Comparison of ENCODE assay signal across 8 cellular contexts in the genomic region with DNA sequence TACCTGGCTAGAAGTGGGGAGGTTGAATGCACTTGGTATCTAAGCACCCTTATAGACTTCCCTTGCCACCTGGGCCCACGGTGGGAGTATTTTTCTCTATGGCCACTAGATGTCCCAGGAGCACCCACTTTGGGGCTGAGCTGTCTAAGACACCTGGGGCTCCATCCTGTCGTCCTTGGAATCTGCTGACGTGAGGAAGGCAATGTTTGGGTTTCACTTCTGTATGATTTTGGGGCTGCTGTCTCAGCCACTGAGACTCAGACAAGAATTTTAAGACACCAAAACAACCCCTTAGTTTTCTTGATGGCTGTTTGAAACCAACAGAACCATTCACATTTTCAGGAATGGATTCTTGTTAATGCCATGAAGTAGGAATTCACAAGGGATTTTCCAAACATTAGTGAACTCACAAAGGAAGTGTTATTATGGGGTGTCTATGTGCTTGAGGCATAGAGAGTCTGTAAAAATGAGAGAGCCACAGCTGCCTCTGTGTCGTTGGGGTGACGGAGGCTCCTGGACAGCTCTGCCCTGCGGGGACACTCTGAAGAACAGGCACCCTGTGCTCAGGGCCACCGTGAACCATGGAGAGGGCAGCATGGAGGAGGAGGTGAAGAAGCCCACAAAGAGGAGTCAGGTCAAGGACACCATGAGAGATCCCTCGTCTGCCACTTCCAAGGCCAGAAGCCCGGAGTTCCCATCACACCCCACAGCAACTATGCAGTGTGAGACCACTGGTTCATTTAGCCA.
DNase-seq lines count a peak whose midpoint lies in the region; ATAC-seq and TF ChIP-seq lines count a peak whose summit lies in the region.

No MANE protein-coding gene starts in this region.

- no peak overlapping the region for H3K27ac ChIP-seq in CD4-positive, alpha-beta T cell (ENCODE audit: low read depth, low read length)
- H3K27ac ChIP-seq in fibroblast of lung (ENCODE audit: insufficient read depth, low read length) = no peak overlapping the region
- no peak overlapping the region for H3K27ac ChIP-seq in neuronal stem cell (replicated peaks; ENCODE audit: low read length)
- H3K27ac ChIP-seq in thoracic aorta = peak overlapping the region; percentile 49 to 86

- H3K18ac ChIP-seq in neuronal stem cell (ENCODE audit: low read length) = peak overlapping the region; percentile 66

- H2BK120ac ChIP-seq in neuronal stem cell (ENCODE audit: low read depth, low read length) = no peak overlapping the region

- intact Hi-C loops in CD4-positive, alpha-beta T cell (cut with DNase I, micrococcal nuclease) = loop anchor here (1.0 kb wide), 1 partner anchor 167 kb away; no protein-coding TSS in a partner anchor

- H4K8ac ChIP-seq in neuronal stem cell (ENCODE audit: low read depth, low read length) = no peak overlapping the region

- H2AFZ ChIP-seq in fibroblast of lung (ENCODE audit: low read length) (no peak overlapping the region), neuronal stem cell (ENCODE audit: low read length) (peak overlapping the region; percentile 2)

- peak overlapping the region; percentile 56 for H2BK15ac ChIP-seq in neuronal stem cell (ENCODE audit: low read length)

- peak; percentile 29 to 53 (median 40) for DNase-seq in CD4-positive, alpha-beta T cell
- DNase-seq in GM19240 (ENCODE audit: insufficient read length, low spot score) (peak; percentile 72), NOMO-1 treated with dmso at 0.1 percent for 144 hours (lab: John Stamatoyannopoulos, UW; ENCODE audit: unreplicated experiment) (peak; percentile 34), activated T-cell treated with anti-CD3 and anti-CD28 coated beads for 4 hours (peak; percentile 34), fibroblast of lung (ENCODE audit: low read depth in 2 of 2) (peak; percentile 60 to 63), neuronal stem cell (ENCODE audit: low spot score) (peak; percentile 43), thoracic aorta (ENCODE audit: low spot score) (no peak)

- no peak overlapping the region for H3K27ac Mint-ChIP-seq in CD4-positive, alpha-beta T cell

- no peaks in the 10 kb centered on the region for H4K20me1 ChIP-seq in fibroblast of lung (ENCODE audit: control insufficient read depth, extremely low read depth, insufficient read depth, low read length)

- no peak overlapping the region for H3K23ac ChIP-seq in neuronal stem cell (ENCODE audit: low read depth, low read length, poor library complexity)

- H3K4me1 ChIP-seq in fibroblast of lung (ENCODE audit: control insufficient read depth, extremely low read depth, insufficient read depth, low read length) (peaks cover 8% of the 10 kb centered on the region), neuronal stem cell (ENCODE audit: control insufficient read depth in 2 of 2, insufficient read depth in 1 of 2, low read depth in 1 of 2, low read length in 2 of 2) (peaks cover 3 to 8% of the 10 kb centered on the region in 2 donors), thoracic aorta (ENCODE audit: control insufficient read depth in 1 of 2, low read depth in 2 of 2) (peaks cover 30 to 32% of the 10 kb centered on the region in 2 donors)

- H2BK12ac ChIP-seq in neuronal stem cell (ENCODE audit: low read length) = no peak overlapping the region

- no peak overlapping the region for H2BK5ac ChIP-seq in neuronal stem cell (ENCODE audit: low read length)

- H3K4me1 Mint-ChIP-seq in CD4-positive, alpha-beta T cell (ENCODE audit: low read depth) = peaks cover 10% of the 10 kb centered on the region

- peak; percentile 98 for ATAC-seq in CD4-positive, alpha-beta T cell (ENCODE audit: poor library complexity)
- peak; percentile 72 for ATAC-seq in HG03520 (IDR thresholded peaks at IDR 0.05; ENCODE audit: unreplicated experiment)
- no peak for ATAC-seq in thoracic aorta (ENCODE audit: insufficient number of reproducible peaks, low FRiP score, low read depth)

- H3K9ac ChIP-seq in fibroblast of lung (ENCODE audit: insufficient read depth, low read length) = no peak overlapping the region
- H3K9ac ChIP-seq in neuronal stem cell (ENCODE audit: low read depth, low read length, poor library complexity) = no peak overlapping the region

- CTCF ChIA-PET in CD4-positive, alpha-beta T cell (lab: Charles Lee) = interaction anchor here (0.7 to 2.2 kb wide), 4 partner anchors 14 to 175 kb away, joined by 4 to 12 read pairs (median 5); no protein-coding TSS in a partner anchor

- H4K91ac ChIP-seq in neuronal stem cell (ENCODE audit: low read depth, low read length, poor library complexity) = no peak overlapping the region

- no peaks in the 10 kb centered on the region for H3K79me2 ChIP-seq in fibroblast of lung (ENCODE audit: control insufficient read depth, insufficient read depth, low read length)

- no peak overlapping the region for H3K4me3 Mint-ChIP-seq in CD4-positive, alpha-beta T cell

- peaks cover 15% of the 10 kb centered on the region for H3K27me3 Mint-ChIP-seq in CD4-positive, alpha-beta T cell

- peak overlapping the region; percentile 31 for H2AK5ac ChIP-seq in neuronal stem cell (ENCODE audit: low read depth, low read length)

- peak overlapping the region; percentile 11 for H3K4me2 ChIP-seq in fibroblast of lung (ENCODE audit: extremely low read depth, insufficient read depth, low read length)
- H3K4me2 ChIP-seq in neuronal stem cell (ENCODE audit: insufficient read depth, low read length, poor library complexity, severe bottlenecking) = no peak overlapping the region

- POLR2A ChIA-PET in CD4-positive, alpha-beta T cell (lab: Charles Lee) = no interaction called here

- no peaks in the 10 kb centered on the region for H3K79me1 ChIP-seq in neuronal stem cell (ENCODE audit: low read depth, low read length)

- H3K27me3 ChIP-seq in CD4-positive, alpha-beta T cell (ENCODE audit: control insufficient read depth, insufficient read depth, low read length) = no peaks in the 10 kb centered on the region
- H3K27me3 ChIP-seq in fibroblast of lung (ENCODE audit: control insufficient read depth, insufficient read depth, low read length) = no peaks in the 10 kb centered on the region
- no peaks in the 10 kb centered on the region for H3K27me3 ChIP-seq in neuronal stem cell (ENCODE audit: control insufficient read depth in 3 of 3, insufficient read depth in 3 of 3, low read depth in 1 of 3, low read length in 3 of 3)
- no peaks in the 10 kb centered on the region for H3K27me3 ChIP-seq in thoracic aorta (replicated peaks; ENCODE audit: insufficient read depth)

- H3K14ac ChIP-seq in neuronal stem cell (ENCODE audit: low read length) = no peak overlapping the region

- H3K9me3 ChIP-seq in CD4-positive, alpha-beta T cell (ENCODE audit: control insufficient read depth, low read length) = no peaks in the 10 kb centered on the region
- H3K9me3 ChIP-seq in fibroblast of lung (ENCODE audit: control insufficient read depth, insufficient read depth, low read depth, low read length) (no peaks in the 10 kb centered on the region), neuronal stem cell (replicated peaks in 1 of 2; ENCODE audit: control insufficient read depth in 2 of 2, insufficient read depth in 1 of 2, low read depth in 1 of 2, low read length in 2 of 2) (no peaks in the 10 kb centered on the region), thoracic aorta (no peaks in the 10 kb centered on the region)

- H3K4ac ChIP-seq in neuronal stem cell (ENCODE audit: low read length) = no peak overlapping the region

- no CpG with 5 or more reads among the region's 9 CpGs for WGBS in neuronal stem cell (ENCODE audit: extremely low coverage in 2 of 2, insufficient read length in 2 of 2, insufficient replicate concordance in 1 of 2), 2 donors

- H3K4me3 ChIP-seq in fibroblast of lung (replicated peaks in 1 of 4; ENCODE audit: control extremely low read depth in 1 of 4, insufficient read depth in 1 of 4, low read depth in 3 of 4, low read length in 4 of 4) = peak overlapping the region in 1 of 4 experiments; percentile 26
- H3K4me3 ChIP-seq in neuronal stem cell (ENCODE audit: low read length in 2 of 2) = no peak overlapping the region
- H3K4me3 ChIP-seq in thoracic aorta = peak overlapping the region; percentile 63

- no peaks in the 10 kb centered on the region for H3K36me3 Mint-ChIP-seq in CD4-positive, alpha-beta T cell (ENCODE audit: low read depth)

- no peaks in the 10 kb centered on the region for H3K9me3 Mint-ChIP-seq in CD4-positive, alpha-beta T cell

- TF ChIP-seq CTCF in CD4-positive, alpha-beta T cell (IDR thresholded peaks at IDR 0.05) = peak; percentile 75
- peak; percentile 75 to 86 for TF ChIP-seq CTCF in fibroblast of lung (conservative IDR thresholded peaks at IDR 0.05 in 1 of 2, IDR thresholded peaks at IDR 0.05 in 1 of 2; ENCODE audit: low read depth in 1 of 2, low read length in 2 of 2)
- TF ChIP-seq CTCF in thoracic aorta (IDR thresholded peaks at IDR 0.05) = peak; percentile 51

- no peaks in the 10 kb centered on the region for H3K36me3 ChIP-seq in fibroblast of lung (ENCODE audit: control insufficient read depth, insufficient read depth, low read length)
- H3K36me3 ChIP-seq in neuronal stem cell (replicated peaks in 1 of 2; ENCODE audit: control insufficient read depth in 2 of 2, insufficient read depth in 2 of 2, low read length in 2 of 2) = no peaks in the 10 kb centered on the region
- no peaks in the 10 kb centered on the region for H3K36me3 ChIP-seq in thoracic aorta

Comparison
In these comparisons a context has a peak if more than half of its experiments do, and no peak if none do; other contexts are left out.
1. H3K27ac ChIP-seq: peak in thoracic aorta (2 of 2); none in CD4-positive, alpha-beta T cell (single experiment), fibroblast of lung (single experiment) and neuronal stem cell (single experiment).
2. Peak in every context shown above with its lines, with median percentiles within 50 percentile points of each other: CTCF ChIP-seq.